In the genomic region with DNA sequence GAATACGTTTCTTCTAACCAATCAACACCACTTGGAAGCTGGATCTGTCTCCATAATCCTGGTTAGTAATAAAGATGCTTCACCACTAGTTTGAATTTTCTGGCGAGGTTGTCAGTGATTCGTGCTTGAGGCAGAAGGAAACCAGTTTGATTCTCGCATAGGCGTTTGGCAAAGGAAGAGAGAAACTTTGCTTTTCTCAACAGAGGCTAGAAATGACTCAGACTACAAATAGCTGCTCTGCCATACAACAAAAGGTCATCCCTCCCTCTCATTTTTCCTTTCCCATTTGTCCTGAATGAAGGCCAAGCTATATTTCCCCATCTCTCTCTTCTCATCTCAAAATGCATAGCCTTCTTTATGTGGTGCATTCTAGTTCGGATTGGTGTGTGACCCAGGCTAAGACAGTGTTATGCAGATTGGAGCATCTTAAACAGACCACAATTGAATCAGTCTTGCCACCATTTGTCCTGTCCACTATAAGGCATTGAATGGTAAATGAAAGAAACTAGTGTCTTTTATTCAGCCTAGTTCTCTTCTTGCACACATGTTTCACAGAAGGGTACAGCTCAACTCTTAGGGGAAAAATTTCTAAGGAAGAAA, we compare ENCODE assay signal across 9 cellular contexts.
A peak's percentile ranks its signal among the peaks of the same experiment; 100 is the strongest.
DNase-seq lines count a peak whose midpoint lies in the region; ATAC-seq, FAIRE-seq and TF ChIP-seq lines count a peak whose summit lies in the region.
"Had no signal": no experiment of that assay in that cellular context is flagged by ENCODE, and none has a peak within 500 bp of the region (broad histone marks: within the 10 kb centered on the region; RNA-seq: fewer than 3 reads in every experiment).

No MANE protein-coding gene starts in this region.

- peaks cover 50% of the 10 kb centered on the region for H3K4me1 Mint-ChIP-seq in HFFc6 (ENCODE audit: low read depth)

- ATAC-seq in GM18861 (IDR thresholded peaks at IDR 0.05; ENCODE audit: unreplicated experiment) = no peak

- H3K4me3 ChIP-seq in bronchial epithelial cell (ENCODE audit: low read depth, low read length) = no peak overlapping the region

- FAIRE-seq in bronchial epithelial cell (lab: Jason Lieb, UNC) (peak; percentile 52), HTR-8/SVneo (lab: Jason Lieb, UNC) (no peak)
- FAIRE-seq: colon had no signal

- H3K36me3 Mint-ChIP-seq in HFFc6 (ENCODE audit: low read depth) = peaks cover 5% of the 10 kb centered on the region; the same call in 1 of the 2 replicates

- no peaks in the 10 kb centered on the region; the same call in 1 of the 2 replicates for H3K27me3 Mint-ChIP-seq in HFFc6 (ENCODE audit: insufficient read depth)

- H3K9me3 Mint-ChIP-seq in HFFc6 = no peaks in the 10 kb centered on the region

- peak overlapping the region; percentile 31 for H3K4me3 Mint-ChIP-seq in HFFc6

- H3K36me3 ChIP-seq in bronchial epithelial cell (ENCODE audit: control insufficient read depth, insufficient read depth, low read length) = no peaks in the 10 kb centered on the region

- TF ChIP-seq CTCF in HFFc6 (IDR thresholded peaks at IDR 0.05) (no peak; the same call in 1 of the 2 replicates), bronchial epithelial cell (IDR thresholded peaks at IDR 0.05; ENCODE audit: insufficient read depth, low read length, severe bottlenecking) (no peak)

- H3K27ac Mint-ChIP-seq in HFFc6 = peak overlapping the region; percentile 55

- DNase-seq in HFFc6 (peak; percentile 78), bronchial epithelial cell (ENCODE audit: low read depth) (peak; percentile 78), hepatic stellate cell (ENCODE audit: low spot score) (peak; percentile 66), smooth muscle cell of the brain vasculature (ENCODE audit: low read depth, low spot score) (peak; percentile 41), HTR-8/SVneo (ENCODE audit: insufficient read length, low spot score) (no peak), OCI-M2 (lab: John Stamatoyannopoulos, UW; ENCODE audit: unreplicated experiment) (no peak), LoVo (ENCODE audit: low spot score) (no peak)

- no peaks in the 10 kb centered on the region for H3K27me3 ChIP-seq in bronchial epithelial cell (ENCODE audit: control insufficient read depth, insufficient read depth, low read length)

Comparison
In these comparisons a context has a peak if more than half of its experiments do, and no peak if none do; other contexts are left out.
1. DNase-seq: peak in HFFc6 (single experiment), bronchial epithelial cell (single experiment), hepatic stellate cell (single experiment) and smooth muscle cell of the brain vasculature (single experiment); none in HTR-8/SVneo (single experiment), OCI-M2 (single experiment) and LoVo (single experiment).